ENCODE assay signal across 14 cellular contexts in the genomic region with DNA sequence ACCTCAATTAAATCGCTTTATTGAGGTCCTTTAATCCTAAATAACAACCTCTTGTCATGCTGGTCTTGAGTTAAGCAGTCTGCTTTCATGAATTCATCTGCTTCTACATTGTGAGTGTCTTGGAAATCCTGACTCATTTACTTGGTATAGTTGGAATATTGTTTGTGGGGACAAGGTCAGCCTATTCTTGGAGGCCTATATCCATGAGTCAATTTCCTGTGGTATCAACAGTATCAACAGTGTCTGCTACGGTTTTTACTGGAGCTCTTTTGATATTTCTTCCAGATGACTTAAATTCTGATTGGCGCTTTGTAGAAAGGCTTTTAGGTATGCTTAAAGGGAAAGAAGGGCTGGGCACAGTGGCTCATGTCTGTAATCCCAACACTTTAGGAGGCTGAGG.
A peak's percentile ranks its signal among the peaks of the same experiment; 100 is the strongest.
DNase-seq lines count a peak whose midpoint lies in the region; ATAC-seq, FAIRE-seq and TF ChIP-seq lines count a peak whose summit lies in the region.
"Had no signal": no experiment of that assay in that cellular context is flagged by ENCODE, and none has a peak within 500 bp of the region (broad histone marks: within the 10 kb centered on the region; RNA-seq: fewer than 3 reads in every experiment).

No MANE protein-coding gene starts in this region.

- intact Hi-C loops in naive thymus-derived CD4-positive, alpha-beta T cell (cut with micrococcal nuclease) = no loop called here

- H3K36me3 ChIP-seq in naive thymus-derived CD4-positive, alpha-beta T cell (ENCODE audit: control insufficient read depth in 2 of 3, insufficient read depth in 3 of 3, low read length in 3 of 3) = no peaks in the 10 kb centered on the region
- H3K36me3 ChIP-seq in MG63 = no peaks in the 10 kb centered on the region
- H3K36me3 ChIP-seq: SJCRH30 had no signal

- ATAC-seq in naive thymus-derived CD4-positive, alpha-beta T cell = no peak

- no peak overlapping the region for H3K27ac ChIP-seq in naive thymus-derived CD4-positive, alpha-beta T cell (ENCODE audit: low read depth, low read length)
- H3K27ac ChIP-seq: dorsolateral prefrontal cortex, SJCRH30 had no signal

- no peak overlapping the region for H3K4me3 ChIP-seq in cardiac fibroblast (replicated peaks in 1 of 2; ENCODE audit: low read depth in 2 of 2, low read length in 2 of 2)
- no peak overlapping the region for H3K4me3 ChIP-seq in naive thymus-derived CD4-positive, alpha-beta T cell (ENCODE audit: low read length)
- H3K4me3 ChIP-seq in MG63 = no peak overlapping the region
- H3K4me3 ChIP-seq: dorsolateral prefrontal cortex, SJCRH30 had no signal

- H3K4me1 Mint-ChIP-seq in T-helper 1 cell treated with Interleukin-12 subunit alpha and Interleukin-12 subunit beta and Interleukin-4 antibody, amounts not matched to agents 30 μg/mL and 1 μg/mL, for 36 hours (ENCODE audit: low read depth) = peaks cover 37% of the 10 kb centered on the region
- H3K4me1 Mint-ChIP-seq in naive thymus-derived CD4-positive, alpha-beta T cell = peaks cover 23 to 54% (median 39%) of the 10 kb centered on the region in 7 donors

- no peaks in the 10 kb centered on the region for H3K9me3 ChIP-seq in naive thymus-derived CD4-positive, alpha-beta T cell (ENCODE audit: control insufficient read depth in 2 of 3, low read length in 3 of 3)
- H3K9me3 ChIP-seq in MG63 = peaks cover 2% of the 10 kb centered on the region; the same call in 1 of the 2 replicates
- H3K9me3 ChIP-seq: SJCRH30 had no signal

- DNase-seq in T-helper 1 cell (no peak), MV-4-11 (lab: John Stamatoyannopoulos, UW) (peak; percentile 82), cardiac fibroblast (ENCODE audit: low read depth in 2 of 2) (peak; percentile 68 to 92), renal cortical epithelial cell (ENCODE audit: low read depth) (peak; percentile 89), frontal cortex (ENCODE audit: low spot score in 2 of 2) (no peak), MG63 (no peak)
- no peak for DNase-seq in naive thymus-derived CD4-positive, alpha-beta T cell
- DNase-seq: 8988T; activated CD8-positive, alpha-beta memory T cell treated with anti-CD3 and anti-CD28 coated beads, Interleukin-2, amount 50 U/mL, for 48 hours; dorsolateral prefrontal cortex; islet precursor cell; NCI-H187 treated with DMSO at 0.1 percent for 48 hours; SJCRH30 had no signal

- H3K27ac Mint-ChIP-seq in T-helper 1 cell treated with Interleukin-12 subunit alpha and Interleukin-12 subunit beta and Interleukin-4 antibody, amounts not matched to agents 30 μg/mL and 1 μg/mL, for 36 hours = peak overlapping the region; percentile 22
- peak overlapping the region in 2 of 9 donors; percentile 34 for H3K27ac Mint-ChIP-seq in naive thymus-derived CD4-positive, alpha-beta T cell

- CTCF ChIA-PET in naive thymus-derived CD4-positive, alpha-beta T cell (lab: Charles Lee) = no interaction called here

- H3K27me3 Mint-ChIP-seq in T-helper 1 cell treated with Interleukin-12 subunit alpha and Interleukin-12 subunit beta and Interleukin-4 antibody, amounts not matched to agents 30 μg/mL and 1 μg/mL, for 36 hours (ENCODE audit: low read depth) = no peaks in the 10 kb centered on the region
- no peaks in the 10 kb centered on the region for H3K27me3 Mint-ChIP-seq in naive thymus-derived CD4-positive, alpha-beta T cell

- peaks cover 36% of the 10 kb centered on the region for H3K36me3 Mint-ChIP-seq in T-helper 1 cell treated with Interleukin-12 subunit alpha and Interleukin-12 subunit beta and Interleukin-4 antibody, amounts not matched to agents 30 μg/mL and 1 μg/mL, for 36 hours (ENCODE audit: low read depth)
- H3K36me3 Mint-ChIP-seq in naive thymus-derived CD4-positive, alpha-beta T cell = peaks cover 0 to 62% (median 6%) of the 10 kb centered on the region in 5 donors

- no peaks in the 10 kb centered on the region for H3K27me3 ChIP-seq in naive thymus-derived CD4-positive, alpha-beta T cell (ENCODE audit: control insufficient read depth in 2 of 2, insufficient read depth in 2 of 2, low read length in 2 of 2)
- no peaks in the 10 kb centered on the region for H3K27me3 ChIP-seq in MG63
- H3K27me3 ChIP-seq: dorsolateral prefrontal cortex, SJCRH30 had no signal

- POLR2A ChIA-PET in naive thymus-derived CD4-positive, alpha-beta T cell (lab: Charles Lee) = no interaction called here

- TF ChIP-seq CTCF in cardiac fibroblast (IDR thresholded peaks at IDR 0.05; ENCODE audit: low read depth, low read length) = no peak

- H3K9me3 Mint-ChIP-seq in T-helper 1 cell treated with Interleukin-12 subunit alpha and Interleukin-12 subunit beta and Interleukin-4 antibody, amounts not matched to agents 30 μg/mL and 1 μg/mL, for 36 hours = peaks cover 32% of the 10 kb centered on the region
- peaks cover 0 to 41% (median 12%) of the 10 kb centered on the region in 11 donors for H3K9me3 Mint-ChIP-seq in naive thymus-derived CD4-positive, alpha-beta T cell

- H3K4me1 ChIP-seq in naive thymus-derived CD4-positive, alpha-beta T cell (ENCODE audit: control insufficient read depth in 2 of 2, insufficient read depth in 2 of 2, low read length in 2 of 2) = peaks cover 31 to 46% of the 10 kb centered on the region in 2 donors
- H3K4me1 ChIP-seq: SJCRH30 had no signal

- no peak for FAIRE-seq in frontal cortex (lab: Jason Lieb, UNC)

- H3K4me3 Mint-ChIP-seq in T-helper 1 cell treated with Interleukin-12 subunit alpha and Interleukin-12 subunit beta and Interleukin-4 antibody, amounts not matched to agents 30 μg/mL and 1 μg/mL, for 36 hours = no peak overlapping the region
- no peak overlapping the region for H3K4me3 Mint-ChIP-seq in naive thymus-derived CD4-positive, alpha-beta T cell

Comparison
In these comparisons a context has a peak if more than half of its experiments do, and no peak if none do; other contexts are left out.
1. DNase-seq: peak in MV-4-11 (single experiment), cardiac fibroblast (2 of 2) and renal cortical epithelial cell (single experiment); none in T-helper 1 cell (0 of 5), frontal cortex (0 of 2), naive thymus-derived CD4-positive, alpha-beta T cell (0 of 9) and MG63 (single experiment).